Comparison of ENCODE assay signal across 8 cellular contexts in the genomic region with DNA sequence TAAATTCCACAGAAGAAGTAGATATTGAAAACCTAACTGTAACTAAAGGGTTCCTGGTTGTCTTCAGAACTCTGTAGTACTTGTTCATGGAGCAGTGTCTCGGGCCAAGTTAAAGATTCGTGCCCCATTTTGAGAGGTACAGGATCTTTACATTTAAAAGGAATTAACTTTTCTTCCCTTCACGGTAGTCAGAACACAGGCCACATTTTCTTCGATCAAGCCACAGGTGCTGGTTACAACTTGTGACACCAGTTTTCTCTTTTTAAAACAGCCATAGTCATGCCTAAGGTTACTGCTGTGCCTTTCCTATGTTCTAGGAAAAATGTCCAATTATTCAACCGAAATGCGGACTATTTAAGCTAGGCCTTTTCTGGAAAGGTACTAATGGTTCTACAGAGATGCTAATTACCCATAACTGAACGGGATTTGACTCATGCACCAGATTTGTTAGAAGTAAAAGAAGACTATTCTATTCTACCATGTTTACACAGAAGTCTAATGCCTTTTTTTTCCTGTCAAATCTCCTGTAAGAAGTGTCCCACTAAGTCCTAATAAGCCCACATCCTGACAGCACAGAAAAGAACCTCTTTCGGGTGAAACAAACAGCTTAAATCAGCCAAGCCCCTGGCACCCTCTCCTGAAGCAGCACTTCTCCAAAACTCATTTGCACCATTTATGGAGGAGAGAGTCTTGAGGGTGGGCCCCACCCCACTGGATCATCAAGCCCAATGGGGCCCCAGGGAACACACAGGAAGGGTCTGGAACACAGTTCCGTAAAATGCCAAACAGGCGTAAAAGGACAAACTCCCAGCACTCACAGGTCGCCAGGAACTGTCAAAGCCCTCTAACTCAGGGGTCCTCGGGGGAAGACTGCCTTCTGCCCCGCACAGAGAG. TPM values are rescaled to one million over a fixed set of nuclear protein-coding genes. Genes with fewer than 3 reads are reported as not detected.
DNase-seq lines count a peak whose midpoint lies in the region; ATAC-seq and TF ChIP-seq lines count a peak whose summit lies in the region.

No MANE protein-coding gene starts in this region.

- 11 to 34% methylated on average over 13 of the region's 13 CpGs for WGBS in sigmoid colon, 2 donors

- no peaks in the 10 kb centered on the region for H3F3A ChIP-seq in SU-DHL-6 (ENCODE audit: insufficient read depth)

- intact Hi-C loops in sigmoid colon (cut with DNase I), result loop anchor here (2.0 kb wide), 1 partner anchor 314 kb away; no protein-coding TSS in a partner anchor

- no peak overlapping the region for H3K4me3 ChIP-seq in SU-DHL-6 (ENCODE audit: insufficient read depth, low read length, poor library complexity, severe bottlenecking)
- peak overlapping the region; percentile 78 to 84 for H3K4me3 ChIP-seq in foreskin fibroblast (ENCODE audit: low read depth in 1 of 2, low read length in 2 of 2)
- peak overlapping the region; percentile 82 to 99 (median 87) for H3K4me3 ChIP-seq in sigmoid colon

- H3K9me2 ChIP-seq in SU-DHL-6 (replicated peaks; ENCODE audit: insufficient read depth, low read length), result no peaks in the 10 kb centered on the region

- H3K27me3 ChIP-seq in SU-DHL-6 (ENCODE audit: low read length) (no peaks in the 10 kb centered on the region), sigmoid colon (no peaks in the 10 kb centered on the region)

- no peak for TF ChIP-seq EP300 in sigmoid colon (IDR thresholded peaks at IDR 0.05)

- TF ChIP-seq CTCF in GM10266 (IDR thresholded peaks at IDR 0.05; ENCODE audit: control insufficient read depth, insufficient read depth, low read depth, missing control alignments), result no peak
- no peak for TF ChIP-seq CTCF in SU-DHL-6 (IDR thresholded peaks at IDR 0.05; ENCODE audit: insufficient read depth, low read length, poor library complexity, severe bottlenecking)
- no peak for TF ChIP-seq CTCF in foreskin fibroblast (IDR thresholded peaks at IDR 0.05; ENCODE audit: low read depth, low read length)
- TF ChIP-seq CTCF in sigmoid colon (IDR thresholded peaks at IDR 0.05), result no peak

- H4K20me1 ChIP-seq in SU-DHL-6 (ENCODE audit: low read depth, low read length), result no peaks in the 10 kb centered on the region

- no peak overlapping the region for H3K9ac ChIP-seq in SU-DHL-6 (ENCODE audit: low read length)

- no peaks in the 10 kb centered on the region for H3K79me2 ChIP-seq in SU-DHL-6 (ENCODE audit: insufficient read depth, low read length)

- DNase-seq in GM10266 (ENCODE audit: extremely low spot score) (peak; percentile 23), foreskin fibroblast (peak in 1 of 2 donors; percentile 18), sigmoid colon (peak; percentile 78), midbrain (lab: John Stamatoyannopoulos, UW) (no peak), NCI-H510A treated with DMSO at 0.1 percent for 48 hours (lab: John Stamatoyannopoulos, UW) (no peak)

- H3K4me2 ChIP-seq in SU-DHL-6 (ENCODE audit: low read depth, low read length, poor library complexity, severe bottlenecking), result peak overlapping the region; percentile 13

- no peak overlapping the region for H3K27ac ChIP-seq in SU-DHL-6 (ENCODE audit: low read depth, low read length)
- H3K27ac ChIP-seq in sigmoid colon, result peak overlapping the region; percentile 90 to 97 (median 94)

- no peak overlapping the region for H2AFZ ChIP-seq in SU-DHL-6 (ENCODE audit: low read depth, low read length, severe bottlenecking)

- TF ChIP-seq POLR2A in sigmoid colon (IDR thresholded peaks at IDR 0.05), result no peak

- no peaks in the 10 kb centered on the region for H3K9me3 ChIP-seq in SU-DHL-6 (ENCODE audit: insufficient read depth, low read length)
- no peaks in the 10 kb centered on the region for H3K9me3 ChIP-seq in sigmoid colon

- peaks cover 0 to 65% (median 53%) of the 10 kb centered on the region in 4 donors for H3K4me1 ChIP-seq in sigmoid colon

- no peak for ATAC-seq in GM21447 (IDR thresholded peaks at IDR 0.05; ENCODE audit: unreplicated experiment)
- no peak for ATAC-seq in HG02571 (IDR thresholded peaks at IDR 0.05; ENCODE audit: unreplicated experiment)

- H3K36me3 ChIP-seq in SU-DHL-6 (ENCODE audit: low read length) (no peaks in the 10 kb centered on the region), sigmoid colon (no peaks in the 10 kb centered on the region)

RNA-seq across cellular contexts. Expression of gene LRIG1, which starts 1.9 kb away (rescaled TPM):
- total RNA-seq in sigmoid colon, result 100 to 1,000 TPM; 150 to 226 (median 210) TPM
- polyA plus RNA-seq in sigmoid colon, result 10 to 100 TPM in 1 of 3 donors, 1 to 10 TPM in 2; 4.2 to 36.1 (median 6.0) TPM

Comparison
In these comparisons a context has a peak if more than half of its experiments do, and no peak if none do; other contexts are left out.
1. DNase-seq: peak in GM10266 (single experiment) and sigmoid colon (single experiment); none in midbrain (single experiment) and NCI-H510A treated with DMSO at 0.1 percent for 48 hours (single experiment).